Comparison of ENCODE assay signal across 11 cellular contexts in the genomic region with DNA sequence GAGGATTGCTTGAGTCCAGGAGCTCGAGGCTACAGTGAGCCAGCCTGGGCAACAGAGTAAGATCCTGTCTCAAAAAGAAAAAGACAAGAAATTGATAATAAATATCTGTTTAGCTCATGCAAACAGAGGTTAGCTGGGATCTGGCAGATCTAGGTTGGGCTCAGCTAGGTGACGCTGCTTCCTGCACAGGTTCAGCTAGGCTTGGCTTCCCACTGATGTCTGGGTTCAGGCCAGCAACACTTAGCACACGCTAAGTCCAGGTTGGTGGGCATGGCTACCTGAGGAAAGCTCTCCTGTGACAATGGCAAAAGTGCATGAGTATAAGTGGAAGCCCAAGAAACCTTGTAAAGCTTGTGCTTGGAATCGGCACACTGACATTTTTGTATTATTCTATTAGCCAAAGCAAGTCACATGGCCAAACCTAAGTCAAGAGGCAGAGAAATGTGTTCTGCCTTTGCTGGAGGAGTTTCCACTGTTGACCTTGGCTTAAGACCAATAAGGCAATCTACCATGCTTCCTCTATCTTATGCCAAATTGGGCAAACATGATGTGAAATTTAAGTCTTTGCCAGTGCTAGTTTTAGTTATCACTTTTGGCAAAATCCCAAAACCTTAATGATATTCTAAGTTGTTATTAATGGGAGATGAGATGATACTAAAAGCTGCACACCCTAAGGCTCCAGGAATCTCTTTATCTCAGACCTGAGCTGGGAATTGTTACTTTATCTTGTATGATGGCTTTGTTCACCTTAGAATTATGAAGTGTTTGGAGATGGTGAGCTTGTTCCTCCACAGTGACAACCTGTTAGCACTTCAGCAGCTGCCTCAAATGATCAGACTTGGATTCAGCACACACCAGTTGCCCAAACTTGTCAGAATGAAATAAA. TPM values are rescaled to one million over a fixed set of nuclear protein-coding genes. Genes with fewer than 3 reads are reported as not detected.
DNase-seq lines count a peak whose midpoint lies in the region; ATAC-seq and TF ChIP-seq lines count a peak whose summit lies in the region.
"Had no signal": no experiment of that assay in that cellular context is flagged by ENCODE, and none has a peak within 500 bp of the region (broad histone marks: within the 10 kb centered on the region; RNA-seq: fewer than 3 reads in every experiment).

No MANE protein-coding gene starts in this region.

- peak; percentile 40 for DNase-seq in DMS53 (lab: John Stamatoyannopoulos, UW)
- DNase-seq in NCI-H2171 treated with DMSO at 0.1 percent for 48 hours (lab: John Stamatoyannopoulos, UW) = peak; percentile 96
- DNase-seq in dermis blood vessel endothelial cell = peak; percentile 76
- DNase-seq in omental fat pad (ENCODE audit: low spot score) = no peak
- no peak for DNase-seq in T-helper 2 cell
- DNase-seq in GM10266 (ENCODE audit: extremely low spot score) = no peak
- no peak for DNase-seq in NCI-H187 treated with DMSO at 0.1 percent for 48 hours (lab: John Stamatoyannopoulos, UW)
- DNase-seq: activated naive CD4-positive, alpha-beta T cell; Kasumi-1 had no signal

- ATAC-seq in omental fat pad (ENCODE audit: low FRiP score) (peak; percentile 62), HG02798 (IDR thresholded peaks at IDR 0.05; ENCODE audit: poor library complexity, unreplicated experiment) (no peak)
- ATAC-seq: stimulated activated effector memory CD8-positive, alpha-beta T cell treated with anti-CD3 and anti-CD28 coated beads, Interleukin-12 subunit alpha, Interleukin-12 subunit beta, amount 100 ng/mL, for 72 hours had no signal

- no peak for TF ChIP-seq CTCF in omental fat pad (IDR thresholded peaks at IDR 0.05)
- no peak for TF ChIP-seq CTCF in GM10266 (IDR thresholded peaks at IDR 0.05; ENCODE audit: control insufficient read depth, insufficient read depth, low read depth, missing control alignments)

RNA-seq across cellular contexts. Expression of a gene that starts 49.0 kb away (rescaled TPM):
- total RNA-seq in dermis blood vessel endothelial cell (88.0 and 111 TPM in 2 replicates), omental fat pad (100 to 1,000 TPM in 1 of 4 donors, 10 to 100 TPM in 3; 40.2 to 117 (median 73.6) TPM)

Comparison
In these comparisons a context has a peak if more than half of its experiments do, and no peak if none do; other contexts are left out.
1. DNase-seq: peak in DMS53 (single experiment), NCI-H2171 treated with DMSO at 0.1 percent for 48 hours (single experiment) and dermis blood vessel endothelial cell (single experiment); none in omental fat pad (single experiment), T-helper 2 cell (0 of 5), GM10266 (single experiment) and NCI-H187 treated with DMSO at 0.1 percent for 48 hours (single experiment).